In genomic region chr7:156610130-156610529, GRCh38 we compare ENCODE assay signal across 30 cellular contexts. TPM values are rescaled to one million over a fixed set of nuclear protein-coding genes. Genes with fewer than 3 reads are reported as not detected.
"Had no signal": no experiment of that assay in that cellular context is flagged by ENCODE, and none has a peak within 500 bp of the region (broad histone marks: within the 10 kb centered on the region; RNA-seq: fewer than 3 reads in every experiment).

No MANE protein-coding gene starts in this region.

- ATAC-seq: foreskin keratinocyte; gastroesophageal sphincter; heart left ventricle; mucosa of descending colon; natural killer cell treated with Interleukin-12 subunit alpha and Interleukin-12 subunit beta and Interleukin-15 and Interleukin-18, amount 100 ng/mL, for 72 hours; psoas muscle; right cardiac atrium; stimulated activated naive B cell treated with anti-CD40 and anti-IgM and Interleukin-4, amounts not matched to agents 10 μg/mL and 1 μg/mL and 100 μg/mL, for 72 hours had no signal

- H3K79me2 ChIP-seq: parathyroid adenoma had no signal

- H3K36me3 Mint-ChIP-seq: mesothelial cell of epicardium; naive B cell; natural killer cell treated with Interleukin-12 subunit alpha and Interleukin-12 subunit beta and Interleukin-15 and Interleukin-18, amount 100 ng/mL, for 72 hours; type B pancreatic cell had no signal

- H3K9ac ChIP-seq: parathyroid adenoma had no signal

- H3K27ac Mint-ChIP-seq: immature natural killer cell; mesothelial cell of epicardium; natural killer cell treated with Interleukin-12 subunit alpha and Interleukin-12 subunit beta and Interleukin-15 and Interleukin-18, amount 100 ng/mL, for 72 hours; stimulated activated naive B cell treated with anti-CD40 and anti-IgM and Interleukin-4, amounts not matched to agents 10 μg/mL and 1 μg/mL and 100 μg/mL, for 72 hours; stimulated activated naive CD8-positive, alpha-beta T cell treated with anti-CD3 and anti-CD28 coated beads, Interleukin-15, Interleukin-2, amounts not matched to agents 100 ng/mL and 50 ng/mL, for 24 hours; type B pancreatic cell had no signal

- FAIRE-seq: endothelial cell of umbilical vein, urothelium cell line had no signal

- H3K9me3 ChIP-seq: gastroesophageal sphincter, heart left ventricle, mucosa of descending colon, neutrophil, psoas muscle, spleen, suprapubic skin had no signal

- H3K4me3 ChIP-seq: coronary artery, esophagus muscularis mucosa, gastroesophageal sphincter, heart left ventricle, mucosa of descending colon, psoas muscle, skin epidermis, spleen, suprapubic skin had no signal

- H2AFZ ChIP-seq: parathyroid adenoma had no signal

- DNase-seq: dermis blood vessel endothelial cell; effector memory CD4-positive, alpha-beta T cell; foreskin keratinocyte; heart left ventricle; hypothalamus; immature natural killer cell; islet precursor cell; kidney glomerular epithelial cell; mesenchymal stem cell; mucosa of descending colon; naive B cell; psoas muscle; spleen; stimulated activated naive B cell treated with anti-CD40 and anti-IgM and Interleukin-4, amounts not matched to agents 10 μg/mL and 1 μg/mL and 100 μg/mL, for 72 hours had no signal

- H3K27ac ChIP-seq: coronary artery, esophagus muscularis mucosa, foreskin keratinocyte, gastroesophageal sphincter, heart left ventricle, neutrophil, parathyroid adenoma, psoas muscle, skin epidermis, spleen, suprapubic skin had no signal

- H3K4me1 ChIP-seq: foreskin keratinocyte, parathyroid adenoma, psoas muscle had no signal

- H3K9me3 Mint-ChIP-seq: central memory CD8-positive, alpha-beta T cell; mesothelial cell of epicardium; naive B cell; natural killer cell treated with Interleukin-12 subunit alpha and Interleukin-12 subunit beta and Interleukin-15 and Interleukin-18, amount 100 ng/mL, for 72 hours; neural crest cell; stimulated activated naive B cell treated with anti-CD40 and anti-IgM and Interleukin-4, amounts not matched to agents 10 μg/mL and 1 μg/mL and 100 μg/mL, for 72 hours; stimulated activated naive CD8-positive, alpha-beta T cell treated with anti-CD3 and anti-CD28 coated beads, Interleukin-15, Interleukin-2, amounts not matched to agents 100 ng/mL and 50 ng/mL, for 24 hours; type B pancreatic cell had no signal

- H3K36me3 ChIP-seq: esophagus muscularis mucosa, gastroesophageal sphincter, heart left ventricle, neutrophil, spleen, suprapubic skin had no signal

- H3K4me3 Mint-ChIP-seq: central memory CD8-positive, alpha-beta T cell; mesothelial cell of epicardium; naive B cell; natural killer cell treated with Interleukin-12 subunit alpha and Interleukin-12 subunit beta and Interleukin-15 and Interleukin-18, amount 100 ng/mL, for 72 hours; neural crest cell; stimulated activated naive B cell treated with anti-CD40 and anti-IgM and Interleukin-4, amounts not matched to agents 10 μg/mL and 1 μg/mL and 100 μg/mL, for 72 hours; stimulated activated naive CD8-positive, alpha-beta T cell treated with anti-CD3 and anti-CD28 coated beads, Interleukin-15, Interleukin-2, amounts not matched to agents 100 ng/mL and 50 ng/mL, for 24 hours; type B pancreatic cell had no signal

RNA-seq across cellular contexts. Expression of gene RNF32, which starts 30.4 kb away (rescaled TPM):
- total RNA-seq: endothelial cell of umbilical vein; natural killer cell treated with Interleukin-12 subunit alpha and Interleukin-12 subunit beta and Interleukin-15 and Interleukin-18, amount 100 ng/mL, for 72 hours had no signal
